Comparison of ENCODE assay signal across 8 cellular contexts in genomic region chr1:101025680-101026393, GRCh38.
A peak's percentile ranks its signal among the peaks of the same experiment; 100 is the strongest.
DNase-seq lines count a peak whose midpoint lies in the region; ATAC-seq and TF ChIP-seq lines count a peak whose summit lies in the region.

DPH5 (minus strand) TSS chr1:101025784; CDS start chr1:101025443, 341 bp downstream.

- ATAC-seq in GM19025 (IDR thresholded peaks at IDR 0.05; ENCODE audit: low read depth, unreplicated experiment): peak; percentile 78
- ATAC-seq in HG03342 (IDR thresholded peaks at IDR 0.05; ENCODE audit: unreplicated experiment): peak; percentile 82

- H3K4me3 ChIP-seq in AG10803 (ENCODE audit: low read length): peak within 1 kb of the TSS; percentile 84

- TF ChIP-seq CTCF in AG10803 (conservative IDR thresholded peaks at IDR 0.05; ENCODE audit: low read length): no peak

- DNase-seq in AG10803 (ENCODE audit: low read depth): peak; percentile 93
- peak; percentile 63 to 81 for DNase-seq in NCI-H524 (lab: John Stamatoyannopoulos, UW)
- peak; percentile 90 for DNase-seq in activated CD4-positive, alpha-beta T cell treated with anti-CD3 and anti-CD28 coated beads for 4 hours
- peak; percentile 90 for DNase-seq in kidney tubule cell (ENCODE audit: low spot score)
- peak; percentile 75 to 90 (median 83) for DNase-seq in stimulated activated CD4-positive, alpha-beta T cell treated with anti-CD3 and anti-CD28 coated beads, Interleukin-1b, Interleukin-23, amount 100 ng/mL, for 24 hours (ENCODE audit: low read depth in 4 of 4, low spot score in 1 of 4)

- H3K27ac ChIP-seq in cingulate gyrus (ENCODE audit: low read depth, low read length): peak within 1 kb of the TSS; percentile 44

Comparison
In these comparisons a context has a peak if more than half of its experiments do, and no peak if none do; other contexts are left out.
1. Peak in every context shown above with its lines: DNase-seq, ATAC-seq, H3K4me3 ChIP-seq and H3K27ac ChIP-seq.